Comparison of ENCODE assay signal across 16 cellular contexts in the genomic region with DNA sequence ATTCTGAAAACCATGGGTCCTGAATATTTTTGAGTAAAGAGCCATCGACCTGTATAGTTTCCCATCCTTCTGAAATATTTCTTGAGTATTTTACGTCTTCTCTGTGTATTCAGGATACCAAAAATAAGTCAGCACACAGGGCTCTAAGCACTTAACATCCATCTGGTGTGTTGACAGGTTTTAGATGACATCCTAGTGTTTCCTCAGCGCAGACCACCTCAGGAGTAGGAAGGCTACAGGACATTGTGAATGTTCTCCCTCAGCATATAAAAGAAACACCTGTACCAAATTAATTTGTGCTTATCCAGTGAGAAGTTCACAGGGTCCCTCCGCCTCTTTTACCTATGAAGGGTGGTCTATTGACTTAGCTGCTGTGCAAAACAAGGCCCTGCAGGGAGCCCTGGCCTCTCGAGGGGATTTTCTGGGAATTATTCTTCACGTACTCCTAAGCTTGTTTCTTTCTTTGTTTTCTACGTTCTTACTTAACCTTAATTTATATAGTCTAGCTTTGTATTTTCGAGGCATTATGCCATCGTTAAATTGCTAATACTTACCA.
"Had no signal": no experiment of that assay in that cellular context is flagged by ENCODE, and none has a peak within 500 bp of the region (broad histone marks: within the 10 kb centered on the region; RNA-seq: fewer than 3 reads in every experiment).

No MANE protein-coding gene starts in this region.

- H3K9me3 Mint-ChIP-seq: activated naive CD8-positive, alpha-beta T cell treated with anti-CD3 and anti-CD28 coated beads, Interleukin-2, amount 10 ng/mL, durations not matched to agents 7 days and 5 days had no signal

- ATAC-seq: activated CD4-positive, alpha-beta T cell treated with anti-CD3 and anti-CD28 coated beads for 36 hours; body of pancreas; natural killer cell treated with Interleukin-12 subunit alpha and Interleukin-12 subunit beta and Interleukin-15 and Interleukin-18, amount 100 ng/mL, for 72 hours had no signal

- H3K9me3 ChIP-seq: body of pancreas, sigmoid colon, tibial artery, vagina had no signal

- H3K27me3 Mint-ChIP-seq: activated naive CD8-positive, alpha-beta T cell treated with anti-CD3 and anti-CD28 coated beads, Interleukin-2, amount 10 ng/mL, durations not matched to agents 7 days and 5 days; natural killer cell treated with Interleukin-12 subunit alpha and Interleukin-12 subunit beta and Interleukin-15 and Interleukin-18, amount 100 ng/mL, for 72 hours had no signal

- H3K27me3 ChIP-seq: body of pancreas, sigmoid colon, tibial artery, vagina had no signal

- H3K27ac Mint-ChIP-seq: activated CD4-positive, alpha-beta memory T cell treated with anti-CD3 and anti-CD28 coated beads for 36 hours; activated CD4-positive, alpha-beta T cell treated with anti-CD3 and anti-CD28 coated beads for 36 hours; activated naive CD8-positive, alpha-beta T cell treated with anti-CD3 and anti-CD28 coated beads, Interleukin-2, amount 10 ng/mL, durations not matched to agents 7 days and 5 days; activated T-helper 1 cell treated with anti-CD3 and anti-CD28 coated beads, Interleukin-12 subunit alpha, Interleukin-12 subunit beta, Interleukin-2, Interleukin-4 antibody, amounts not matched to agents 30 ng/mL and 10 ng/mL and 1 ng/mL, durations not matched to agents 14 hours and 24 hours and 36 hours; natural killer cell treated with Interleukin-12 subunit alpha and Interleukin-12 subunit beta and Interleukin-15 and Interleukin-18, amount 100 ng/mL, for 72 hours had no signal

- DNase-seq: activated CD4-positive, alpha-beta memory T cell treated with anti-CD3 and anti-CD28 coated beads for 36 hours; activated CD4-positive, alpha-beta T cell treated with anti-CD3 and anti-CD28 coated beads for 36 hours; activated naive CD4-positive, alpha-beta T cell treated with Interleukin-2 at 50 U/mL for 16 hours; activated naive CD8-positive, alpha-beta T cell treated with anti-CD3 and anti-CD28 coated beads, Interleukin-2, amount 10 ng/mL, durations not matched to agents 7 days and 5 days; activated T-cell treated with anti-CD3 and anti-CD28 coated beads for 4 hours; body of pancreas; dorsolateral prefrontal cortex; nucleus accumbens; sigmoid colon; stimulated activated naive CD4-positive, alpha-beta T cell treated with Interleukin-2 at 50 U/mL for 16 hours; T-helper 2 cell; tibial artery had no signal

- H3K4me3 Mint-ChIP-seq: activated CD4-positive, alpha-beta memory T cell treated with anti-CD3 and anti-CD28 coated beads for 36 hours; activated CD4-positive, alpha-beta T cell treated with anti-CD3 and anti-CD28 coated beads for 36 hours; activated naive CD8-positive, alpha-beta T cell treated with anti-CD3 and anti-CD28 coated beads, Interleukin-2, amount 10 ng/mL, durations not matched to agents 7 days and 5 days; activated T-helper 1 cell treated with anti-CD3 and anti-CD28 coated beads, Interleukin-12 subunit alpha, Interleukin-12 subunit beta, Interleukin-2, Interleukin-4 antibody, amounts not matched to agents 30 ng/mL and 10 ng/mL and 1 ng/mL, durations not matched to agents 14 hours and 24 hours and 36 hours; natural killer cell treated with Interleukin-12 subunit alpha and Interleukin-12 subunit beta and Interleukin-15 and Interleukin-18, amount 100 ng/mL, for 72 hours had no signal

- H3K4me1 Mint-ChIP-seq: activated CD4-positive, alpha-beta T cell treated with anti-CD3 and anti-CD28 coated beads for 36 hours; activated naive CD8-positive, alpha-beta T cell treated with anti-CD3 and anti-CD28 coated beads, Interleukin-2, amount 10 ng/mL, durations not matched to agents 7 days and 5 days had no signal

- H3K4me1 ChIP-seq: body of pancreas, tibial artery, vagina had no signal

- H3K4me3 ChIP-seq: body of pancreas, dorsolateral prefrontal cortex, lung, sigmoid colon, tibial artery, vagina had no signal

- H3K36me3 Mint-ChIP-seq: activated CD4-positive, alpha-beta memory T cell treated with anti-CD3 and anti-CD28 coated beads for 36 hours; activated naive CD8-positive, alpha-beta T cell treated with anti-CD3 and anti-CD28 coated beads, Interleukin-2, amount 10 ng/mL, durations not matched to agents 7 days and 5 days; natural killer cell treated with Interleukin-12 subunit alpha and Interleukin-12 subunit beta and Interleukin-15 and Interleukin-18, amount 100 ng/mL, for 72 hours had no signal

- H3K36me3 ChIP-seq: sigmoid colon, tibial artery, vagina had no signal

- H3K27ac ChIP-seq: body of pancreas, dorsolateral prefrontal cortex, sigmoid colon, tibial artery, vagina had no signal
